ENCODE assay signal across 20 cellular contexts in the genomic region with DNA sequence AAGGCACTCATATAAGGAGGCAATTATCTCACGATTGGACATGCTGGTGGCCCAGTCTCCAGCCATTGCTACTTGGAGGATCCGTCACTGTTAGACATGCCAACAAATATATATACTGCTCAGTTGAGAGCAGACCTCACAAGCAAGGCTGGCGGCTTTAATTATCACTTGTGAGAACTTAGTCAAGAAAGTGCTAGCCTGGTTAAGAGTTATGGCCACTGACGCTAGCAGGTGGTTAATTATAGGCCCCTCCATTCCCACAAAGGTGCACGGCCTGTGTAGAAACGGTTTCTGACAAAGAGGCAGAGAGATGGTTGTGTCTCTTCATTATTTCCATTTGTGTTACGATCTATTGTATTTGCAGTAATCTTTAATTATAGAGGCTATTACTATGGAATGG.
"Had no signal": no experiment of that assay in that cellular context is flagged by ENCODE, and none has a peak within 500 bp of the region (broad histone marks: within the 10 kb centered on the region; RNA-seq: fewer than 3 reads in every experiment).

No MANE protein-coding gene starts in this region.

- H3K27ac Mint-ChIP-seq: activated T-helper 1 cell treated with anti-CD3 and anti-CD28 coated beads, Interleukin-12 subunit alpha, Interleukin-12 subunit beta, Interleukin-2, Interleukin-4 antibody, amounts not matched to agents 30 ng/mL and 10 ng/mL and 1 ng/mL, durations not matched to agents 14 hours and 24 hours and 36 hours; endodermal cell had no signal

- H3K4me1 ChIP-seq: ascending aorta, parathyroid adenoma had no signal

- H3K27ac ChIP-seq: ascending aorta, dorsolateral prefrontal cortex, neutrophil, transverse colon had no signal

- H3K9me3 Mint-ChIP-seq: activated T-helper 1 cell treated with anti-CD3 and anti-CD28 coated beads, Interleukin-12 subunit alpha, Interleukin-12 subunit beta, Interleukin-2, Interleukin-4 antibody, amounts not matched to agents 30 ng/mL and 10 ng/mL and 1 ng/mL, durations not matched to agents 14 hours and 24 hours and 36 hours; endodermal cell; naive thymus-derived CD8-positive, alpha-beta T cell had no signal

- H3K27me3 ChIP-seq: ascending aorta, dorsolateral prefrontal cortex, gastroesophageal sphincter, neutrophil, transverse colon had no signal

- H3K9ac ChIP-seq: parathyroid adenoma had no signal

- ATAC-seq: mucosa of descending colon; naive thymus-derived CD8-positive, alpha-beta T cell had no signal

- H3K27me3 Mint-ChIP-seq: naive thymus-derived CD8-positive, alpha-beta T cell had no signal

- H3K4me3 ChIP-seq: ascending aorta, dorsolateral prefrontal cortex, gastroesophageal sphincter, mucosa of descending colon, transverse colon had no signal

- H3K36me3 ChIP-seq: ascending aorta, gastroesophageal sphincter, neutrophil, transverse colon had no signal

- H3K9me3 ChIP-seq: ascending aorta, gastroesophageal sphincter, mucosa of descending colon, neutrophil, transverse colon had no signal

- H3K4me3 Mint-ChIP-seq: activated T-helper 1 cell treated with anti-CD3 and anti-CD28 coated beads, Interleukin-12 subunit alpha, Interleukin-12 subunit beta, Interleukin-2, Interleukin-4 antibody, amounts not matched to agents 30 ng/mL and 10 ng/mL and 1 ng/mL, durations not matched to agents 14 hours and 24 hours and 36 hours; endodermal cell; naive thymus-derived CD8-positive, alpha-beta T cell had no signal

- DNase-seq: activated CD4-positive, alpha-beta T cell treated with anti-CD3 and anti-CD28 coated beads, Interleukin-2, amount 50 U/mL, for 1 hour; activated CD8-positive, alpha-beta memory T cell treated with anti-CD3 and anti-CD28 coated beads for 24 hours; activated naive CD4-positive, alpha-beta T cell treated with Interleukin-2 at 50 U/mL for 16 hours; dorsolateral prefrontal cortex; erythroblast; mammary epithelial cell; mucosa of descending colon; naive thymus-derived CD8-positive, alpha-beta T cell; stimulated activated CD4-positive, alpha-beta T cell treated with anti-CD3 and anti-CD28 coated beads, Interleukin-4, amount 100 ng/mL, for 4 hours; stimulated activated CD8-positive, alpha-beta memory T cell treated with anti-CD3 and anti-CD28 coated beads, Interleukin-4, amount 100 ng/mL, for 48 hours; stimulated activated naive CD4-positive, alpha-beta T cell treated with Interleukin-2 at 50 U/mL for 16 hours; substantia nigra; T-helper 9 cell; transverse colon had no signal
